ENCODE assay signal across 34 cellular contexts in the genomic region with DNA sequence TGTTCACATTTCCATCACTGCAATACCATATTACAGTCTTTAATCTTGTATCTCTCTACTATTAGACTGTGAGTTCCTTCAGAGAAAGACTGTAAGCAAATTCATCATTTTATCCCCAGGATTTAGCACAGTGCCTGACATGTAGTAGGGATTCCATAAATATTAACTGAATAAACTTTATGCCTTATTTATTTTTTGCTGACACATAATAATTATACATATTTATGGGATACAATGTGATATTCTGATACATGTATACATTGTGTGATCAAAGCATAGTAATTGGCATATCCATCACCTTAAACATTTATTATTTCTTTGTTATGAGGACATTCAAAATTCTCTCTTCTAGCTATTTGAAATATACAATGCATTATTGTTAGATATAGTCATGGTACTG. TPM values are rescaled to one million over a fixed set of nuclear protein-coding genes. Genes with fewer than 3 reads are reported as not detected.
"Had no signal": no experiment of that assay in that cellular context is flagged by ENCODE, and none has a peak within 500 bp of the region (broad histone marks: within the 10 kb centered on the region; RNA-seq: fewer than 3 reads in every experiment).

No MANE protein-coding gene starts in this region.

- H3K9me3 ChIP-seq: ovary, psoas muscle, spleen, suprapubic skin, testis, tibial artery, transverse colon, upper lobe of right lung, uterus had no signal

- H3K36me3 Mint-ChIP-seq: natural killer cell; stimulated activated memory B cell treated with anti-CD40 and anti-IgM and Interleukin-4, amounts not matched to agents 10 μg/mL and 1 μg/mL and 100 μg/mL, for 72 hours; type B pancreatic cell had no signal

- ATAC-seq: natural killer cell; psoas muscle; right cardiac atrium; sciatic nerve; stimulated activated memory B cell treated with anti-CD40 and anti-IgM and Interleukin-4, amounts not matched to agents 10 μg/mL and 1 μg/mL and 100 μg/mL, for 72 hours; stimulated activated naive CD8-positive, alpha-beta T cell treated with anti-CD3 and anti-CD28 coated beads, Interleukin-15, amount 100 ng/mL, for 72 hours; stimulated activated naive CD8-positive, alpha-beta T cell treated with anti-CD3 and anti-CD28 coated beads, Interleukin-15, Interleukin-2, amounts not matched to agents 100 U/mL and 50 U/mL, for 24 hours; upper lobe of right lung had no signal

- H3K4me1 ChIP-seq: neural progenitor cell, parathyroid adenoma, psoas muscle, suprapubic skin, testis, tibial artery, transverse colon, upper lobe of right lung, uterus had no signal

- H3K27me3 Mint-ChIP-seq: progenitor cell of endocrine pancreas; stimulated activated memory B cell treated with anti-CD40 and anti-IgM and Interleukin-4, amounts not matched to agents 10 μg/mL and 1 μg/mL and 100 μg/mL, for 72 hours; stimulated activated naive CD8-positive, alpha-beta T cell treated with anti-CD3 and anti-CD28 coated beads, Interleukin-15, amount 100 ng/mL, for 72 hours; type B pancreatic cell had no signal

- H3K4me2 ChIP-seq: neural progenitor cell, smooth muscle cell had no signal

- H3K27ac Mint-ChIP-seq: natural killer cell; nephron; neural progenitor cell; progenitor cell of endocrine pancreas; stimulated activated memory B cell treated with anti-CD40 and anti-IgM and Interleukin-4, amounts not matched to agents 10 μg/mL and 1 μg/mL and 100 μg/mL, for 72 hours; stimulated activated naive CD8-positive, alpha-beta T cell treated with anti-CD3 and anti-CD28 coated beads, Interleukin-15, amount 100 ng/mL, for 72 hours; type B pancreatic cell had no signal

- H3K4me3 Mint-ChIP-seq: natural killer cell; nephron; neural progenitor cell; stimulated activated memory B cell treated with anti-CD40 and anti-IgM and Interleukin-4, amounts not matched to agents 10 μg/mL and 1 μg/mL and 100 μg/mL, for 72 hours; stimulated activated naive CD8-positive, alpha-beta T cell treated with anti-CD3 and anti-CD28 coated beads, Interleukin-15, amount 100 ng/mL, for 72 hours; type B pancreatic cell had no signal

- H3K9me3 Mint-ChIP-seq: natural killer cell; stimulated activated naive CD8-positive, alpha-beta T cell treated with anti-CD3 and anti-CD28 coated beads, Interleukin-15, amount 100 ng/mL, for 72 hours had no signal

- DNase-seq: natural killer cell; occipital lobe; ovary; posterior cingulate gyrus; psoas muscle; right cardiac atrium; spleen; stimulated activated CD4-positive, alpha-beta T cell treated with anti-CD3 and anti-CD28 coated beads, Interleukin-12 subunit alpha, Interleukin-12 subunit beta, amount 100 ng/mL, for 4 hours; stimulated activated CD4-positive, alpha-beta T cell treated with anti-CD3 and anti-CD28 coated beads, Interleukin-1b, Interleukin-23, amount 100 ng/mL, for 48 hours; stimulated activated CD4-positive, alpha-beta T cell treated with anti-CD3 and anti-CD28 coated beads, Interleukin-4, amount 100 ng/mL, for 1 hour; stimulated activated CD4-positive, alpha-beta T cell treated with anti-CD3 and anti-CD28 coated beads, Interleukin-4, amount 100 ng/mL, for 4 hours; stimulated activated CD8-positive, alpha-beta memory T cell treated with anti-CD3 and anti-CD28 coated beads, Interleukin-4, amount 100 ng/mL, for 48 hours; stimulated activated naive CD4-positive, alpha-beta T cell; stimulated activated naive CD8-positive, alpha-beta T cell treated with anti-CD3 and anti-CD28 coated beads, Interleukin-15, amount 100 ng/mL, for 72 hours; stimulated activated naive CD8-positive, alpha-beta T cell treated with anti-CD3 and anti-CD28 coated beads, Interleukin-15, Interleukin-2, amounts not matched to agents 100 U/mL and 50 U/mL, for 24 hours; substantia nigra; testis; tibial artery; transverse colon; upper lobe of right lung; uterus had no signal

- H3K79me2 ChIP-seq: parathyroid adenoma had no signal

- H3K27me3 ChIP-seq: neural progenitor cell, ovary, spleen, suprapubic skin, testis, tibial artery, transverse colon, upper lobe of right lung, uterus had no signal

- H3K9ac ChIP-seq: neural progenitor cell, parathyroid adenoma had no signal

- H3K4me3 ChIP-seq: neural progenitor cell, ovary, psoas muscle, skin epidermis, smooth muscle cell, spleen, suprapubic skin, testis, tibial artery, transverse colon, upper lobe of right lung, uterus had no signal

- H3K4me1 Mint-ChIP-seq: natural killer cell; nephron; neural progenitor cell; stimulated activated naive CD8-positive, alpha-beta T cell treated with anti-CD3 and anti-CD28 coated beads, Interleukin-15, amount 100 ng/mL, for 72 hours had no signal

- H3K36me3 ChIP-seq: neural progenitor cell, ovary, spleen, suprapubic skin, tibial artery, transverse colon, upper lobe of right lung, uterus had no signal

- H2AFZ ChIP-seq: neural progenitor cell, parathyroid adenoma had no signal

- H3K27ac ChIP-seq: neural progenitor cell, ovary, parathyroid adenoma, psoas muscle, skin epidermis, spleen, suprapubic skin, testis, tibial artery, transverse colon, upper lobe of right lung, uterus had no signal

RNA-seq across cellular contexts. Expression of gene PPEF2, which starts 3.7 kb away (rescaled TPM):
- total RNA-seq: occipital lobe, osteoblast, ovary, progenitor cell of endocrine pancreas, psoas muscle, renal cortical epithelial cell, right cardiac atrium, smooth muscle cell, suprapubic skin, upper lobe of right lung, urinary bladder had no signal
- polyA plus RNA-seq: ovary, right cardiac atrium, smooth muscle cell, urinary bladder had no signal
